Comparison of ENCODE assay signal across 22 cellular contexts in the genomic region with DNA sequence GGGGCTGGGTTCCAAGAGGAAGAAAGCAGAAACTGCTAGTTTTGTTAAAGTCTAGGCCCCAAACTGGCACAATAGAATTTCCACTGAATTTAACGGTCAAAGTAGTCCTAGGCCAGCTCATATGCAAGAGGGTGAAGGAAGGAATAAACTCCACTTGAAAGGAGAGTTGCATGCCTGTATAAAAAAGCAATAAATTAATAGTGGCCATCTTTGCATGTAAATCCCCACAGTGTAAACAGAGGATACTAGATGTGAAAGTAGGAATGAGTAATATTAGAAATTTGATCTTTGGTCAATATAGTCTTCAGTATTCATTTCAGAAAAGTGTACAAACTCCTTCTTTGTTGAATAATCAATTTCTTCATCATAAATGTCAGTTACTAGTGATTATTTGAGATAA.
"Had no signal": no experiment of that assay in that cellular context is flagged by ENCODE, and none has a peak within 500 bp of the region (broad histone marks: within the 10 kb centered on the region; RNA-seq: fewer than 3 reads in every experiment).

No MANE protein-coding gene starts in this region.

- H3K4me1 ChIP-seq: colonic mucosa, esophagus squamous epithelium, gastrocnemius medialis, heart right ventricle, left lung, lower lobe of right lung had no signal

- H3K9me3 ChIP-seq: colonic mucosa, esophagus squamous epithelium, gastrocnemius medialis, left lung, lower lobe of right lung had no signal

- H3K4me3 ChIP-seq: colonic mucosa, esophagus squamous epithelium, gastrocnemius medialis, heart right ventricle, left lung, lower lobe of right lung had no signal

- DNase-seq: colonic mucosa; cortex of kidney; effector CD8-positive, alpha-beta T cell; effector memory CD8-positive, alpha-beta T cell; endodermal cell; erythroblast; esophagus squamous epithelium; foreskin fibroblast; foreskin melanocyte; gastrocnemius medialis; glutamatergic neuron; head of caudate nucleus; heart right ventricle; hippocampal formation; left cardiac atrium; left lung; left ventricle myocardium superior; lower lobe of right lung; mesendoderm; midbrain had no signal

- H3K27ac ChIP-seq: colonic mucosa, epithelial cell of prostate, esophagus squamous epithelium, gastrocnemius medialis, heart right ventricle, left lung, lower lobe of right lung had no signal

- ATAC-seq: effector memory CD8-positive, alpha-beta T cell; esophagus mucosa; gastrocnemius medialis; heart right ventricle; left cardiac atrium; left lung; left ventricle myocardium superior; lower lobe of right lung had no signal

- H3K27me3 ChIP-seq: colonic mucosa, esophagus squamous epithelium, gastrocnemius medialis, heart right ventricle, left lung had no signal

- H3K36me3 ChIP-seq: colonic mucosa, esophagus squamous epithelium, gastrocnemius medialis, heart right ventricle, left lung, lower lobe of right lung had no signal
